In the genomic region with DNA sequence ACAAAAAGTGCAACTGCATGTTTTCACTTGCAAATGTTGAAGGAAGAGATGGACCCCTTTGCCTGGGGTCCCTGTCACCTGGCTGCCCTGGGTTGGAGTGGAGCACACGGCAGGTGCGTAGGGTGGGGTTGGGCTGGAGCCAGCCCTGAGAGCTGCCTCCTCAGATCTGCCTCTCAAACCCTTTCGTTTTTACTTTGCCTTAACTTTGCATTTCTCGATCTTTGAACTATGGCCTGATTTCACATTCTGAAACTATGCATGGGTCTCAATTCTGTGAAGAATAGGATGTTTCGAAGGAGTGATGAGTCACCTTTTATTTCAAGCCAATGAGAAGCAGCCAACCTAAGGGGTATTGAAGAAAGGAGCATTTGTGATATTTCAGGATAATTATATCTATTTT, we compare ENCODE assay signal across 9 cellular contexts.
DNase-seq lines count a peak whose midpoint lies in the region; ATAC-seq, FAIRE-seq and TF ChIP-seq lines count a peak whose summit lies in the region.
"Had no signal": no experiment of that assay in that cellular context is flagged by ENCODE, and none has a peak within 500 bp of the region (broad histone marks: within the 10 kb centered on the region; RNA-seq: fewer than 3 reads in every experiment).

No MANE protein-coding gene starts in this region.

- H3K27me3 ChIP-seq in K562 (ENCODE audit: control insufficient read depth in 2 of 2, insufficient read depth in 2 of 2, low read length in 2 of 2): peaks cover 18 to 56% of the 10 kb centered on the region in 2 experiments

- no peak for FAIRE-seq in K562 (lab: Jason Lieb, UNC)

- in situ Hi-C loops in K562 (cut with MboI): no loop called here

- BruUV-seq in K562 (replicated peaks; lab: Mats Ljungman, UMichigan): no TSS peak

- no peak overlapping the region for H3K9ac ChIP-seq in K562 (ENCODE audit: insufficient read depth in 1 of 2, low read depth in 2 of 2, low read length in 2 of 2)

- no peaks in the 10 kb centered on the region for H3K36me3 ChIP-seq in K562 (ENCODE audit: control insufficient read depth, insufficient read depth, low read length)

- no peak overlapping the region for H3K4me3 ChIP-seq in K562
- H3K4me3 ChIP-seq: SK-N-MC had no signal

- H2AFZ ChIP-seq in K562 (ENCODE audit: low read depth, low read length): no peak overlapping the region

- no peaks in the 10 kb centered on the region for H3K9me3 ChIP-seq in K562 (replicated peaks; ENCODE audit: control insufficient read depth, insufficient read depth, low read depth, low read length)

- H4K20me1 ChIP-seq in K562 (replicated peaks; ENCODE audit: control insufficient read depth, insufficient read depth, low read length): no peaks in the 10 kb centered on the region

- no peak for TF ChIP-seq POLR2A in K562 (conservative IDR thresholded peaks at IDR 0.05)

- no peak for TF ChIP-seq EP300 in K562 (IDR thresholded peaks at IDR 0.05; ENCODE audit: low read length)

- no peaks in the 10 kb centered on the region for H3K79me2 ChIP-seq in K562 (ENCODE audit: control insufficient read depth, insufficient read depth, low read length)

- no peak overlapping the region for H3K4me2 ChIP-seq in K562 (ENCODE audit: insufficient read depth, low read length)

- WGBS in K562 (ENCODE audit: insufficient coverage, low coverage, missing lambda C conversion rate): 1% methylated on average over 5 of the region's 5 CpGs

- no peaks in the 10 kb centered on the region for H3K4me1 ChIP-seq in K562 (replicated peaks in 1 of 2; ENCODE audit: control insufficient read depth in 2 of 2, insufficient read depth in 2 of 2, low read length in 2 of 2)

- intact Hi-C loops in K562 (cut with micrococcal nuclease) (no loop called here), Right ventricle myocardium inferior (cut with DNase I) (no loop called here)

- no peak overlapping the region for H3K27ac ChIP-seq in K562 (ENCODE audit: extremely low read depth, low read depth, low read length)
- H3K27ac ChIP-seq: SK-N-MC had no signal

- ATAC-seq in GM18498 (IDR thresholded peaks at IDR 0.05; ENCODE audit: unreplicated experiment) (peak; percentile 94), GM19467 (IDR thresholded peaks at IDR 0.05; ENCODE audit: unreplicated experiment) (peak; percentile 88), HG03196 (IDR thresholded peaks at IDR 0.05; ENCODE audit: unreplicated experiment) (peak; percentile 80), K562 (no peak), Right ventricle myocardium inferior (no peak)

- POLR2A ChIA-PET in K562 (lab: Yijun Ruan, JAX): no interaction called here

- no peak for TF ChIP-seq CTCF in K562 (IDR thresholded peaks at IDR 0.05 in 2 of 3, conservative IDR thresholded peaks at IDR 0.05 in 1 of 3; ENCODE audit: insufficient read depth in 2 of 3, low read depth in 1 of 3, low read length in 3 of 3)

- TF ChIP-seq RAD21 in K562 (CRISPR knock-in tag; conservative IDR thresholded peaks at IDR 0.05 in 1 of 2, IDR thresholded peaks at IDR 0.05 in 1 of 2): no peak

- CTCF ChIA-PET in K562 (lab: Yijun Ruan, JAX; ENCODE audit: low intra/inter-chr PET ratio): no interaction called here

- DNase-seq in K562 (ENCODE audit: extremely low read depth in 1 of 4, low spot score in 3 of 4): no peak
- no peak for DNase-seq in activated gamma-delta T cell treated with Interleukin-2 at 50 U/mL for 16 hours
- no peak for DNase-seq in Right ventricle myocardium inferior (ENCODE audit: missing footprints)
- DNase-seq in germinal center (ENCODE audit: low spot score): no peak
- DNase-seq in NCI-H1105 treated with DMSO at 0.1 percent for 48 hours (lab: John Stamatoyannopoulos, UW): no peak

- no peaks in the 10 kb centered on the region for H3K9me1 ChIP-seq in K562 (ENCODE audit: control insufficient read depth, insufficient read depth, low read length)

TF ChIP-seq in K562, 482 proteins besides CTCF, POLR2A, EP300 and RAD21:
- no peak for TF ChIP-seq U2AF2 (optimal IDR thresholded peaks at IDR 0.05; ENCODE audit: low read depth, low read length)
- TF ChIP-seq, protein P1, sequence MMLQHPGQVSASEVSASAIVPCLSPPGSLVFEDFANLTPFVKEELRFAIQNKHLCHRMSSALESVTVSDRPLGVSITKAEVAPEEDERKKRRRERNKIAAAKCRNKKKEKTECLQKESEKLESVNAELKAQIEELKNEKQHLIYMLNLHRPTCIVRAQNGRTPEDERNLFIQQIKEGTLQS (IDR thresholded peaks at IDR 0.05): peak; percentile 17; the same call in 1 of the 2 replicates
- TF ChIP-seq, protein P1 (CRISPR knock-in tag; conservative IDR thresholded peaks at IDR 0.05): no peak
TF ChIP-seq in K562: peak in this region for 1.

Comparison
In these comparisons a context has a peak if more than half of its experiments do, and no peak if none do; other contexts are left out.
1. ATAC-seq: peak in GM18498 (single experiment), GM19467 (single experiment) and HG03196 (single experiment); none in K562 (single experiment) and Right ventricle myocardium inferior (single experiment).